ENCODE assay signal across 11 cellular contexts in genomic region chr6:87807423-87807978, GRCh38.
DNase-seq lines count a peak whose midpoint lies in the region; ATAC-seq and TF ChIP-seq lines count a peak whose summit lies in the region.
"Had no signal": no experiment of that assay in that cellular context is flagged by ENCODE, and none has a peak within 500 bp of the region (broad histone marks: within the 10 kb centered on the region; RNA-seq: fewer than 3 reads in every experiment).

No MANE protein-coding gene starts in this region.

- ATAC-seq in GM19351 (IDR thresholded peaks at IDR 0.05; ENCODE audit: unreplicated experiment) (peak; percentile 93), HG02884 (IDR thresholded peaks at IDR 0.05; ENCODE audit: unreplicated experiment) (peak; percentile 91)
- no peak for ATAC-seq in activated CD8-positive, alpha-beta T cell treated with anti-CD3 and anti-CD28 coated beads, Interleukin-2, amount 10 ng/mL, durations not matched to agents 7 days and 5 days
- ATAC-seq: K562 had no signal

- CTCF ChIA-PET in activated CD8-positive, alpha-beta T cell treated with anti-CD3 and anti-CD28 coated beads, Interleukin-2, amount 10 ng/mL, durations not matched to agents 7 days and 5 days (lab: Charles Lee) = no interaction called here

- TF ChIP-seq CTCF in GM12865 (IDR thresholded peaks at IDR 0.05; ENCODE audit: insufficient read depth, low read depth, low read length, missing control alignments) (no peak), foreskin fibroblast (IDR thresholded peaks at IDR 0.05; ENCODE audit: low read depth, low read length) (no peak)

- H3K9me3 Mint-ChIP-seq in activated CD8-positive, alpha-beta T cell treated with anti-CD3 and anti-CD28 coated beads, Interleukin-2, amount 10 ng/mL, durations not matched to agents 7 days and 5 days (ENCODE audit: insufficient read depth) = no peaks in the 10 kb centered on the region

- no peaks in the 10 kb centered on the region for H3K36me3 Mint-ChIP-seq in activated CD8-positive, alpha-beta T cell treated with anti-CD3 and anti-CD28 coated beads, Interleukin-2, amount 10 ng/mL, durations not matched to agents 7 days and 5 days (ENCODE audit: low read depth)

- DNase-seq in GM12865 (ENCODE audit: low read depth) (peak; percentile 86), MV-4-11 (lab: John Stamatoyannopoulos, UW) (peak; percentile 64), anterior cingulate cortex (lab: John Stamatoyannopoulos, UW) (no peak), COR-L47 (lab: John Stamatoyannopoulos, UW) (no peak), foreskin fibroblast (no peak)
- DNase-seq in activated CD8-positive, alpha-beta T cell treated with anti-CD3 and anti-CD28 coated beads, Interleukin-2, amount 10 ng/mL, durations not matched to agents 7 days and 5 days = no peak
- DNase-seq: adrenal gland had no signal

- peak overlapping the region; percentile 47 for H3K4me3 ChIP-seq in GM12865 (ENCODE audit: low read depth, low read length)
- no peak overlapping the region for H3K4me3 ChIP-seq in foreskin fibroblast (ENCODE audit: low read depth in 1 of 2, low read length in 2 of 2)
- H3K4me3 ChIP-seq: adrenal gland; BLaER1 treated with 17β-estradiol and CSF1 and Interleukin-3, amounts not matched to agents 10 nM and 100 nM; K562 had no signal

- POLR2A ChIA-PET in activated CD8-positive, alpha-beta T cell treated with anti-CD3 and anti-CD28 coated beads, Interleukin-2, amount 10 ng/mL, durations not matched to agents 7 days and 5 days (lab: Charles Lee) = no interaction called here

- H3K27ac Mint-ChIP-seq in activated CD8-positive, alpha-beta T cell treated with anti-CD3 and anti-CD28 coated beads, Interleukin-2, amount 10 ng/mL, durations not matched to agents 7 days and 5 days = no peak overlapping the region

- H3K4me3 Mint-ChIP-seq in activated CD8-positive, alpha-beta T cell treated with anti-CD3 and anti-CD28 coated beads, Interleukin-2, amount 10 ng/mL, durations not matched to agents 7 days and 5 days = no peak overlapping the region

- peaks cover 29% of the 10 kb centered on the region for H3K27me3 Mint-ChIP-seq in activated CD8-positive, alpha-beta T cell treated with anti-CD3 and anti-CD28 coated beads, Interleukin-2, amount 10 ng/mL, durations not matched to agents 7 days and 5 days (ENCODE audit: low read depth)

- no peaks in the 10 kb centered on the region for H3K4me1 Mint-ChIP-seq in activated CD8-positive, alpha-beta T cell treated with anti-CD3 and anti-CD28 coated beads, Interleukin-2, amount 10 ng/mL, durations not matched to agents 7 days and 5 days (ENCODE audit: low read depth)

Comparison
In these comparisons a context has a peak if more than half of its experiments do, and no peak if none do; other contexts are left out.
1. DNase-seq: peak in GM12865 (single experiment) and MV-4-11 (single experiment); none in anterior cingulate cortex (0 of 58), activated CD8-positive, alpha-beta T cell treated with anti-CD3 and anti-CD28 coated beads, Interleukin-2, amount 10 ng/mL, durations not matched to agents 7 days and 5 days (single experiment), COR-L47 (single experiment) and foreskin fibroblast (0 of 2).